Comparison of ENCODE assay signal across 19 cellular contexts in genomic region chr12:34288963-34289345, GRCh38.
"Had no signal": no experiment of that assay in that cellular context is flagged by ENCODE, and none has a peak within 500 bp of the region (broad histone marks: within the 10 kb centered on the region; RNA-seq: fewer than 3 reads in every experiment).

No MANE protein-coding gene starts in this region.

- H3K27ac ChIP-seq: adrenal gland, body of pancreas, parathyroid adenoma, right atrium auricular region had no signal

- DNase-seq: activated CD4-positive, alpha-beta T cell treated with anti-CD3 and anti-CD28 coated beads for 48 hours; activated CD4-positive, alpha-beta T cell treated with anti-CD3 and anti-CD28 coated beads, Interleukin-2, amount 50 U/mL, for 48 hours; activated naive CD4-positive, alpha-beta T cell treated with anti-CD3 and anti-CD28 coated beads for 36 hours; activated naive CD8-positive, alpha-beta T cell treated with anti-CD3 and anti-CD28 coated beads for 36 hours; activated T-cell treated with anti-CD3 and anti-CD28 coated beads, Interleukin-2, amount 50 U/mL, for 48 hours; body of pancreas; effector CD8-positive, alpha-beta T cell; mammary epithelial cell; naive B cell; nucleus accumbens; stimulated activated naive CD4-positive, alpha-beta T cell treated with Interleukin-2 at 50 U/mL for 16 hours; trophoblast cell had no signal

- H3K4me3 ChIP-seq: adrenal gland, body of pancreas, right atrium auricular region had no signal

- ATAC-seq: body of pancreas had no signal

- H3K9me3 Mint-ChIP-seq: neural crest cell had no signal

- H3K4me1 ChIP-seq: adrenal gland, body of pancreas, parathyroid adenoma, right atrium auricular region had no signal

- H3K79me2 ChIP-seq: parathyroid adenoma had no signal

- H2AFZ ChIP-seq: parathyroid adenoma had no signal

- H3K27ac Mint-ChIP-seq: activated naive CD4-positive, alpha-beta T cell treated with anti-CD3 and anti-CD28 coated beads for 36 hours; activated naive CD8-positive, alpha-beta T cell treated with anti-CD3 and anti-CD28 coated beads for 36 hours; activated T-helper 2 cell treated with anti-CD3 and anti-CD28 coated beads, Interferon-gamma antibody, Interleukin-2, Interleukin-4, amounts not matched to agents 10 μg/mL and 5 μg/mL and 100 μg/mL, durations not matched to agents 14 hours and 24 hours and 36 hours; mesothelial cell of epicardium; naive B cell; T-helper 2 cell treated with Interferon-gamma antibody and Interleukin-4, amounts not matched to agents 5 μg/mL and 100 μg/mL, for 36 hours had no signal

- H3K4me1 Mint-ChIP-seq: activated naive CD8-positive, alpha-beta T cell treated with anti-CD3 and anti-CD28 coated beads for 36 hours; mesothelial cell of epicardium; naive B cell; neural crest cell had no signal

- H3K36me3 ChIP-seq: adrenal gland, right atrium auricular region had no signal

- H3K4me3 Mint-ChIP-seq: activated naive CD4-positive, alpha-beta T cell treated with anti-CD3 and anti-CD28 coated beads for 36 hours; activated naive CD8-positive, alpha-beta T cell treated with anti-CD3 and anti-CD28 coated beads for 36 hours; mesothelial cell of epicardium; neural crest cell; T-helper 2 cell treated with Interferon-gamma antibody and Interleukin-4, amounts not matched to agents 5 μg/mL and 100 μg/mL, for 36 hours had no signal

- H3K27me3 Mint-ChIP-seq: activated naive CD8-positive, alpha-beta T cell treated with anti-CD3 and anti-CD28 coated beads for 36 hours; naive B cell had no signal

- H3K27me3 ChIP-seq: adrenal gland, body of pancreas, right atrium auricular region had no signal
